In genomic region chr7:86148501-86148900, GRCh38 we compare ENCODE assay signal across 1 cellular context.
TF ChIP-seq lines count a peak whose summit lies in the region.

No MANE protein-coding gene starts in this region.

TF ChIP-seq in HCT116, 20 proteins besides CTCF, POLR2A, EP300 and RAD21 (continued from another document):
- TF ChIP-seq, protein P1, sequence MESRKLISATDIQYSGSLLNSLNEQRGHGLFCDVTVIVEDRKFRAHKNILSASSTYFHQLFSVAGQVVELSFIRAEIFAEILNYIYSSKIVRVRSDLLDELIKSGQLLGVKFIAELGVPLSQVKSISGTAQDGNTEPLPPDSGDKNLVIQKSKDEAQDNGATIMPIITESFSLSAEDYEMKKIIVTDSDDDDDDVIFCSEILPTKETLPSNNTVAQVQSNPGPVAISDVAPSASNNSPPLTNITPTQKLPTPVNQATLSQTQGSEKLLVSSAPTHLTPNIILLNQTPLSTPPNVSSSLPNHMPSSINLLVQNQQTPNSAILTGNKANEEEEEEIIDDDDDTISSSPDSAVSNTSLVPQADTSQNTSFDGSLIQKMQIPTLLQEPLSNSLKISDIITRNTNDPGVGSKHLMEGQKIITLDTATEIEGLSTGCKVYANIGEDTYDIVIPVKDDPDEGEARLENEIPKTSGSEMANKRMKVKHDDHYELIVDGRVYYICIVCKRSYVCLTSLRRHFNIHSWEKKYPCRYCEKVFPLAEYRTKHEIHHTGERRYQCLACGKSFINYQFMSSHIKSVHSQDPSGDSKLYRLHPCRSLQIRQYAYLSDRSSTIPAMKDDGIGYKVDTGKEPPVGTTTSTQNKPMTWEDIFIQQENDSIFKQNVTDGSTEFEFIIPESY (IDR thresholded peaks at IDR 0.05; ENCODE audit: extremely low read depth, insufficient replicate concordance, low read length), result no peak
- TF ChIP-seq TCF7L2 (IDR thresholded peaks at IDR 0.05; ENCODE audit: borderline replicate concordance, extremely low read depth, insufficient read depth, insufficient read length), result no peak
- TF ChIP-seq EZH2phosphoT487 (IDR thresholded peaks at IDR 0.05; ENCODE audit: borderline replicate concordance), result no peak
- TF ChIP-seq CEBPB (IDR thresholded peaks at IDR 0.05; ENCODE audit: low read depth), result no peak
- no peak for TF ChIP-seq ELF1 (IDR thresholded peaks at IDR 0.05; ENCODE audit: borderline replicate concordance, low read depth)
- no peak for TF ChIP-seq JUND (IDR thresholded peaks at IDR 0.05)
- TF ChIP-seq FOSL1 (IDR thresholded peaks at IDR 0.05; ENCODE audit: low read depth), result no peak
- no peak for TF ChIP-seq MAX (IDR thresholded peaks at IDR 0.05)
- TF ChIP-seq, protein P2, sequence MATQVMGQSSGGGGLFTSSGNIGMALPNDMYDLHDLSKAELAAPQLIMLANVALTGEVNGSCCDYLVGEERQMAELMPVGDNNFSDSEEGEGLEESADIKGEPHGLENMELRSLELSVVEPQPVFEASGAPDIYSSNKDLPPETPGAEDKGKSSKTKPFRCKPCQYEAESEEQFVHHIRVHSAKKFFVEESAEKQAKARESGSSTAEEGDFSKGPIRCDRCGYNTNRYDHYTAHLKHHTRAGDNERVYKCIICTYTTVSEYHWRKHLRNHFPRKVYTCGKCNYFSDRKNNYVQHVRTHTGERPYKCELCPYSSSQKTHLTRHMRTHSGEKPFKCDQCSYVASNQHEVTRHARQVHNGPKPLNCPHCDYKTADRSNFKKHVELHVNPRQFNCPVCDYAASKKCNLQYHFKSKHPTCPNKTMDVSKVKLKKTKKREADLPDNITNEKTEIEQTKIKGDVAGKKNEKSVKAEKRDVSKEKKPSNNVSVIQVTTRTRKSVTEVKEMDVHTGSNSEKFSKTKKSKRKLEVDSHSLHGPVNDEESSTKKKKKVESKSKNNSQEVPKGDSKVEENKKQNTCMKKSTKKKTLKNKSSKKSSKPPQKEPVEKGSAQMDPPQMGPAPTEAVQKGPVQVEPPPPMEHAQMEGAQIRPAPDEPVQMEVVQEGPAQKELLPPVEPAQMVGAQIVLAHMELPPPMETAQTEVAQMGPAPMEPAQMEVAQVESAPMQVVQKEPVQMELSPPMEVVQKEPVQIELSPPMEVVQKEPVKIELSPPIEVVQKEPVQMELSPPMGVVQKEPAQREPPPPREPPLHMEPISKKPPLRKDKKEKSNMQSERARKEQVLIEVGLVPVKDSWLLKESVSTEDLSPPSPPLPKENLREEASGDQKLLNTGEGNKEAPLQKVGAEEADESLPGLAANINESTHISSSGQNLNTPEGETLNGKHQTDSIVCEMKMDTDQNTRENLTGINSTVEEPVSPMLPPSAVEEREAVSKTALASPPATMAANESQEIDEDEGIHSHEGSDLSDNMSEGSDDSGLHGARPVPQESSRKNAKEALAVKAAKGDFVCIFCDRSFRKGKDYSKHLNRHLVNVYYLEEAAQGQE (IDR thresholded peaks at IDR 0.05; ENCODE audit: low read depth), result no peak
- TF ChIP-seq, protein P3, sequence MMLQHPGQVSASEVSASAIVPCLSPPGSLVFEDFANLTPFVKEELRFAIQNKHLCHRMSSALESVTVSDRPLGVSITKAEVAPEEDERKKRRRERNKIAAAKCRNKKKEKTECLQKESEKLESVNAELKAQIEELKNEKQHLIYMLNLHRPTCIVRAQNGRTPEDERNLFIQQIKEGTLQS (IDR thresholded peaks at IDR 0.05), result no peak
